Comparison of ENCODE assay signal across 1 cellular context in genomic region chr6:90403489-90404381, GRCh38.
TF ChIP-seq lines count a peak whose summit lies in the region.

No MANE protein-coding gene starts in this region.

TF ChIP-seq in HepG2, 621 proteins besides CTCF, POLR2A, EP300 and RAD21 (continued from another document and continues in another):
- TF ChIP-seq SOX13 (IDR thresholded peaks at IDR 0.05), result peak; percentile 78
- peak in 1 of 2 experiments; percentile 98; a peak in 2 of 4 replicates for TF ChIP-seq SOX13 (CRISPR knock-in tag; conservative IDR thresholded peaks at IDR 0.05 in 1 of 2, IDR thresholded peaks at IDR 0.05 in 1 of 2)
- TF ChIP-seq ARHGAP35 (CRISPR knock-in tag; IDR thresholded peaks at IDR 0.05; ENCODE audit: borderline replicate concordance), result no peak
- no peak for TF ChIP-seq KIAA2018 (CRISPR knock-in tag; IDR thresholded peaks at IDR 0.05; ENCODE audit: borderline replicate concordance)
- peak; percentile 78; the same call in 1 of the 2 replicates for TF ChIP-seq ZNF281 (CRISPR knock-in tag; IDR thresholded peaks at IDR 0.05; ENCODE audit: borderline replicate concordance)
- no peak for TF ChIP-seq ZNF337 (CRISPR knock-in tag; IDR thresholded peaks at IDR 0.05; ENCODE audit: borderline replicate concordance, low read depth)
- no peak for TF ChIP-seq ZNF367 (CRISPR knock-in tag; IDR thresholded peaks at IDR 0.05; ENCODE audit: borderline replicate concordance)
- TF ChIP-seq ZNF564 (CRISPR knock-in tag; IDR thresholded peaks at IDR 0.05), result no peak
- 0 out of 2 replicates have a peak, but pooled peaks have one; percentile 6 for TF ChIP-seq DMAP1 (CRISPR knock-in tag; IDR thresholded peaks at IDR 0.05)
- no peak for TF ChIP-seq ZNF547 (CRISPR knock-in tag; IDR thresholded peaks at IDR 0.05)
- TF ChIP-seq SOX6 (IDR thresholded peaks at IDR 0.05), result no peak
- peak; percentile 90 for TF ChIP-seq SOX6 (CRISPR knock-in tag; IDR thresholded peaks at IDR 0.05)
- TF ChIP-seq DNMT1 (CRISPR knock-in tag; IDR thresholded peaks at IDR 0.05), result no peak
- TF ChIP-seq NFKBIZ (CRISPR knock-in tag; IDR thresholded peaks at IDR 0.05), result no peak
- TF ChIP-seq ZNF747 (CRISPR knock-in tag; IDR thresholded peaks at IDR 0.05; ENCODE audit: borderline replicate concordance), result no peak
- TF ChIP-seq ADNP (CRISPR knock-in tag; IDR thresholded peaks at IDR 0.05), result no peak
- no peak for TF ChIP-seq SIN3A (IDR thresholded peaks at IDR 0.05; ENCODE audit: borderline replicate concordance, low read depth, low read length)
- TF ChIP-seq PATZ1 (CRISPR knock-in tag; IDR thresholded peaks at IDR 0.05), result peak; percentile 50; the same call in 1 of the 2 replicates
- no peak for TF ChIP-seq PHF5A (CRISPR knock-in tag; IDR thresholded peaks at IDR 0.05; ENCODE audit: low read depth, unreplicated experiment)
- TF ChIP-seq SIX4 (CRISPR knock-in tag; IDR thresholded peaks at IDR 0.05), result peak; percentile 72
- no peak for TF ChIP-seq ZNF296 (CRISPR knock-in tag; conservative IDR thresholded peaks at IDR 0.05)
- no peak for TF ChIP-seq MLLT10 (CRISPR knock-in tag; IDR thresholded peaks at IDR 0.05)
- TF ChIP-seq NRL (CRISPR knock-in tag; IDR thresholded peaks at IDR 0.05; ENCODE audit: borderline replicate concordance), result no peak
- TF ChIP-seq ZNF574 (CRISPR knock-in tag; IDR thresholded peaks at IDR 0.05), result no peak
- TF ChIP-seq CENPBD1 (CRISPR knock-in tag; IDR thresholded peaks at IDR 0.05; ENCODE audit: borderline replicate concordance, low read depth), result no peak
- TF ChIP-seq FOSL2 (CRISPR knock-in tag; IDR thresholded peaks at IDR 0.05), result peak; percentile 34; the same call in 1 of the 2 replicates
- TF ChIP-seq ZNF503 (CRISPR knock-in tag; IDR thresholded peaks at IDR 0.05), result no peak
- TF ChIP-seq ELK4 (CRISPR knock-in tag; IDR thresholded peaks at IDR 0.05; ENCODE audit: borderline replicate concordance), result no peak
- no peak for TF ChIP-seq TEF (CRISPR knock-in tag; IDR thresholded peaks at IDR 0.05)
- TF ChIP-seq ZNF256 (CRISPR knock-in tag; conservative IDR thresholded peaks at IDR 0.05), result no peak
- no peak for TF ChIP-seq ZNF253 (CRISPR knock-in tag; IDR thresholded peaks at IDR 0.05; ENCODE audit: borderline replicate concordance)
- peak; percentile 93 for TF ChIP-seq SOX5 (CRISPR knock-in tag; IDR thresholded peaks at IDR 0.05; ENCODE audit: borderline replicate concordance)
- TF ChIP-seq SKIL (CRISPR knock-in tag; IDR thresholded peaks at IDR 0.05; ENCODE audit: borderline replicate concordance), result no peak
- no peak for TF ChIP-seq ZMYM3 (CRISPR knock-in tag; IDR thresholded peaks at IDR 0.05)
- TF ChIP-seq RFXANK (CRISPR knock-in tag; IDR thresholded peaks at IDR 0.05), result no peak
- no peak for TF ChIP-seq ZNF446 (CRISPR knock-in tag; IDR thresholded peaks at IDR 0.05)
- TF ChIP-seq ZNF563 (CRISPR knock-in tag; IDR thresholded peaks at IDR 0.05), result no peak
